In the genomic region with DNA sequence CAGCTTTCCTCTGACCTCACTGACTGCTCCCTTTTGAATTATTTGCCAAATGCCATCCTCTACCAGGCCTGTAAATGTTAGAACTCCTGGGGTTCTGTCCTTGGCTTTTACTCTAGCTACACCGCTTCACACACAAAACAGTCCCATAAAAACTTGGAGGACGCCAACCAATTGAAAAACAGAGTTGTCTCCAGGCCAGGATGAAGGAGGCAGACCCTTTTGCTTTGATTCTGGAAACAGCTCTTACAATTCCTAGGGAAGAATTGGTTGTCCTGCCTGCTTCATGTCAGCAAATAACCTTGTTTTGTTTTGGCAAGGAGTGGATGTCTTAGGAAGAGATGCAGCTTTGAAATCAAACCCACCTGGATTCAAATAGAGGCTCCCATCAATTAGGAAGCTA, we compare ENCODE assay signal across 4 cellular contexts.
"Had no signal": no experiment of that assay in that cellular context is flagged by ENCODE, and none has a peak within 500 bp of the region (broad histone marks: within the 10 kb centered on the region; RNA-seq: fewer than 3 reads in every experiment).

No MANE protein-coding gene starts in this region.

- DNase-seq: H9, HCEC 1CT had no signal

- H3K4me1 Mint-ChIP-seq: GM23338, H9, IgD-negative memory B cell had no signal

- H3K27me3 Mint-ChIP-seq: IgD-negative memory B cell had no signal

- H3K27ac Mint-ChIP-seq: GM23338, H9 had no signal

- H3K36me3 Mint-ChIP-seq: IgD-negative memory B cell had no signal

- H3K4me3 Mint-ChIP-seq: GM23338, H9, IgD-negative memory B cell had no signal
